ENCODE assay signal across 1 cellular context in the genomic region with DNA sequence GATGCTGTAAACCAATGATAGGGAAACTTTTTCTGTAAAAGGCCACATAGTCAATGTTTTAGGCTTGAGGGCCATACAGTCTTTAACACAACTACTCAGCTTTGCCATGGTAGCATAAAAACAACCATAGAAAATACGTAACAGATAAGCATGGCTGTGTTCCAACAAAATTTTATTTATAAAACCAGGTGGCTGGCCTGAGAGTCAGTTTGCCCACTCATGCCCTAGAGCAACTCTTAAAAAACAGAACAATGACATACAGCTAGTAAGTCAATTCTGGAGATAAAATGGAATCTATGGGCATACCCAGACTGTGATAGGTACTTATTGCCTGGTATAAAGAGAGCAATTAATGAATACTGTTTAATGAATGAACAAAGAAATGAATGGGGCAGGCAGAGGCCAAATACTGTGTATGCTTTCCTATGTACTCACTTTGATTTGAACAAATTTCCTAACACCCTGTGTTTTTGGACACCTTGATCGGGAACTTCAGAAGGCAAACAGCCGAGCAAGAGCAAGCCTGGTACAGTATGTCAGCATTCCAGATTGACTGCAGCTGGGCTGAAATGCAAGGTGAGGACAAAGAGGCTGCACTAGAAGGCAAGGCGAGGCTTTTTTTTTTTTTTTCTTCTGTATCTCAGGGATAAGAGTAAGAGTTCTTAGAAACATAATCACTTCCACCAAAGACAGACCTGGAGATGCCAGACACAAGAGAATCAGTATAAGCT.
TF ChIP-seq lines count a peak whose summit lies in the region.

No MANE protein-coding gene starts in this region.

TF ChIP-seq in SK-N-SH, 30 proteins besides CTCF, POLR2A, EP300 and RAD21 (continued from another document):
- TF ChIP-seq RCOR1 (IDR thresholded peaks at IDR 0.05; ENCODE audit: low read length) (peak; percentile 90), RFX5 (IDR thresholded peaks at IDR 0.05; ENCODE audit: low read length) (no peak; the same call in 1 of the 2 replicates), GATA2 (CRISPR knock-in tag; IDR thresholded peaks at IDR 0.05) (peak; percentile 84), TEAD4 (IDR thresholded peaks at IDR 0.05; ENCODE audit: borderline replicate concordance, insufficient read depth) (no peak), ELF1 (IDR thresholded peaks at IDR 0.05) (no peak), MXI1 (IDR thresholded peaks at IDR 0.05; ENCODE audit: low read depth, low read length) (peak; percentile 48; the same call in 1 of the 2 replicates), FOXJ3 (CRISPR knock-in tag; IDR thresholded peaks at IDR 0.05) (peak; percentile 85)
- TF ChIP-seq, protein P1, sequence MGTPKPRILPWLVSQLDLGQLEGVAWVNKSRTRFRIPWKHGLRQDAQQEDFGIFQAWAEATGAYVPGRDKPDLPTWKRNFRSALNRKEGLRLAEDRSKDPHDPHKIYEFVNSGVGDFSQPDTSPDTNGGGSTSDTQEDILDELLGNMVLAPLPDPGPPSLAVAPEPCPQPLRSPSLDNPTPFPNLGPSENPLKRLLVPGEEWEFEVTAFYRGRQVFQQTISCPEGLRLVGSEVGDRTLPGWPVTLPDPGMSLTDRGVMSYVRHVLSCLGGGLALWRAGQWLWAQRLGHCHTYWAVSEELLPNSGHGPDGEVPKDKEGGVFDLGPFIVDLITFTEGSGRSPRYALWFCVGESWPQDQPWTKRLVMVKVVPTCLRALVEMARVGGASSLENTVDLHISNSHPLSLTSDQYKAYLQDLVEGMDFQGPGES (IDR thresholded peaks at IDR 0.05; ENCODE audit: low read depth, low read length): no peak
